Comparison of ENCODE assay signal across 8 cellular contexts in the genomic region with DNA sequence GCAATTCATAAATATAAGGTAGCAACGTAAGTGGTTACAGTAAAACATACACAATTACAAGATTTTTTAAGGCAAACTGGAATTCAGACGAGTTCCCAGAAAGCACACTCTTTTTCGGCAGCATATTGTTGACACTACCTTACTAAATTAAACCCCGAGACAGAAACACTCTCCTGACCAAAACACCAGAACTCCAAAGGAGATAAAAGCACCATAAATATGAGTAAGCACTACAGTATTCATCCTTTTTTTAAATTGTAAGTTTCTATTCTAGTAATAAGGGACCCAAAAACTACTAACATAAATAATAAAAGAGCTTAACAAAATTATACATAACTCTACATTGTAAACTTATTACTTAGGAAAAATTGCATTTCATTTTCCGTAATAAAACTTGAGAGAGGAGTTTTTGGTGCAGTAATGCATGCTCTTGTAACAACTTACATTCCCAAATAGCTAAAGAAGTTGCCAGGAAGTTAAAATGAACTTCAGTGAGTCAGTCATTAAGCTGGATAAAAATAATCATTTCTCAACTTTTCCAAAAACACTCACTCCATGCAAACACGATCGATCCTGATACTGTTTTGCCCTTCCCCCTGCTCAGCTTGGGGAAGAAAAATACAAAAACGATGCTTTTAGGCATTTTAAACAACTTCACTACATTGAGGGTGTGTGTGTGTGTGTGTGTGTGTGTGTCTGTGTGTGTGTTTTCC. TPM values are rescaled to one million over a fixed set of nuclear protein-coding genes. Genes with fewer than 3 reads are reported as not detected.
DNase-seq lines count a peak whose midpoint lies in the region; FAIRE-seq and TF ChIP-seq lines count a peak whose summit lies in the region.

No MANE protein-coding gene starts in this region.

- intact Hi-C loops in activated CD4-positive, alpha-beta T cell treated with anti-CD3 and anti-CD28 coated beads, Interleukin-2, amount 10 ng/mL, durations not matched to agents 24 days and 14 days (cut with micrococcal nuclease): loop anchor here (1.0 to 10.0 kb wide), 10 partner anchors 19 to 1198 kb away; partner anchors contain the start of genes BMI1, DNAJC1 and MSRB2
- intact Hi-C loops in testis (cut with DNase I; ENCODE audit: low total_unique reads): no loop called here

- DNase-seq in activated CD4-positive, alpha-beta T cell treated with anti-CD3 and anti-CD28 coated beads, Interleukin-2, amount 10 ng/mL, durations not matched to agents 24 days and 14 days: no peak
- DNase-seq in activated CD4-positive, alpha-beta T cell treated with anti-CD3 and anti-CD28 coated beads for 1 hour: no peak
- DNase-seq in adipocyte (ENCODE audit: low read depth) (peak; percentile 60), kidney tubule cell (ENCODE audit: low spot score) (peak; percentile 38), testis (no peak), globus pallidus (ENCODE audit: low spot score) (no peak), H54 (ENCODE audit: insufficient read length, low spot score) (no peak), amniotic stem cell (lab: John Stamatoyannopoulos, UW) (no peak)

- no peaks in the 10 kb centered on the region for H3K9me3 ChIP-seq in adipocyte (ENCODE audit: control insufficient read depth, low read length)
- no peaks in the 10 kb centered on the region for H3K9me3 ChIP-seq in testis

- no peak for FAIRE-seq in H54 (lab: Jason Lieb, UNC)

- WGBS in testis, 2 donors: 32 to 34% methylated on average over 8 of the region's 8 CpGs

- H3K9me3 Mint-ChIP-seq in activated CD4-positive, alpha-beta T cell treated with anti-CD3 and anti-CD28 coated beads, Interleukin-2, amount 10 ng/mL, durations not matched to agents 24 days and 14 days: no peaks in the 10 kb centered on the region

- no peak for TF ChIP-seq CTCF in testis (IDR thresholded peaks at IDR 0.05)

- H3K4me3 Mint-ChIP-seq in activated CD4-positive, alpha-beta T cell treated with anti-CD3 and anti-CD28 coated beads, Interleukin-2, amount 10 ng/mL, durations not matched to agents 24 days and 14 days: peak overlapping the region; percentile 90

- H3K4me1 Mint-ChIP-seq in activated CD4-positive, alpha-beta T cell treated with anti-CD3 and anti-CD28 coated beads, Interleukin-2, amount 10 ng/mL, durations not matched to agents 24 days and 14 days: peaks cover 51% of the 10 kb centered on the region

- H3K27me3 ChIP-seq in adipocyte (replicated peaks; ENCODE audit: control insufficient read depth, insufficient read depth, low read length) (no peaks in the 10 kb centered on the region), testis (no peaks in the 10 kb centered on the region)

- H3K4me3 ChIP-seq in adipocyte (ENCODE audit: low read length) (peak overlapping the region; percentile 87), testis (peak overlapping the region; percentile 70 to 92)

- peaks cover 25% of the 10 kb centered on the region for H3K36me3 Mint-ChIP-seq in activated CD4-positive, alpha-beta T cell treated with anti-CD3 and anti-CD28 coated beads, Interleukin-2, amount 10 ng/mL, durations not matched to agents 24 days and 14 days (ENCODE audit: low read depth)

- H3K36me3 ChIP-seq in adipocyte (ENCODE audit: control insufficient read depth, insufficient read depth, low read length, severe bottlenecking) (no peaks in the 10 kb centered on the region), testis (ENCODE audit: low read depth, missing control alignments) (no peaks in the 10 kb centered on the region)

- H3K9ac ChIP-seq in adipocyte (ENCODE audit: low read length): peak overlapping the region; percentile 95

- no peaks in the 10 kb centered on the region for H3K27me3 Mint-ChIP-seq in activated CD4-positive, alpha-beta T cell treated with anti-CD3 and anti-CD28 coated beads, Interleukin-2, amount 10 ng/mL, durations not matched to agents 24 days and 14 days

- peak overlapping the region; percentile 82 for H3K27ac Mint-ChIP-seq in activated CD4-positive, alpha-beta T cell treated with anti-CD3 and anti-CD28 coated beads, Interleukin-2, amount 10 ng/mL, durations not matched to agents 24 days and 14 days

- no peak overlapping the region for H3K27ac ChIP-seq in testis

- H3K4me1 ChIP-seq in adipocyte (ENCODE audit: control insufficient read depth, insufficient read depth, low read length): peaks cover 23% of the 10 kb centered on the region
- peaks cover 3% of the 10 kb centered on the region for H3K4me1 ChIP-seq in testis

- no peak for TF ChIP-seq POLR2A in testis (IDR thresholded peaks at IDR 0.05)
- no peak for TF ChIP-seq POLR2A in H54 (IDR thresholded peaks at IDR 0.05; ENCODE audit: low read depth, low read length)

RNA-seq across cellular contexts. Expression of gene PIP4K2A, which starts 2.0 kb away (rescaled TPM):
- 94.6 and 101 TPM in 2 replicates for total RNA-seq in activated CD4-positive, alpha-beta T cell treated with anti-CD3 and anti-CD28 coated beads, Interleukin-2, amount 10 ng/mL, durations not matched to agents 24 days and 14 days
- total RNA-seq in testis: 10 to 100 TPM; 12.6 to 15.8 TPM
- polyA plus RNA-seq in testis (ENCODE audit: insufficient read depth, low read depth, low replicate concordance): 26.0 TPM

Comparison
In these comparisons a context has a peak if more than half of its experiments do, and no peak if none do; other contexts are left out.
1. DNase-seq: peak in adipocyte (single experiment) and kidney tubule cell (single experiment); none in activated CD4-positive, alpha-beta T cell treated with anti-CD3 and anti-CD28 coated beads, Interleukin-2, amount 10 ng/mL, durations not matched to agents 24 days and 14 days (single experiment), activated CD4-positive, alpha-beta T cell treated with anti-CD3 and anti-CD28 coated beads for 1 hour (single experiment), testis (single experiment), globus pallidus (single experiment), H54 (single experiment) and amniotic stem cell (single experiment).